Comparison of ENCODE assay signal across 1 cellular context in the genomic region with DNA sequence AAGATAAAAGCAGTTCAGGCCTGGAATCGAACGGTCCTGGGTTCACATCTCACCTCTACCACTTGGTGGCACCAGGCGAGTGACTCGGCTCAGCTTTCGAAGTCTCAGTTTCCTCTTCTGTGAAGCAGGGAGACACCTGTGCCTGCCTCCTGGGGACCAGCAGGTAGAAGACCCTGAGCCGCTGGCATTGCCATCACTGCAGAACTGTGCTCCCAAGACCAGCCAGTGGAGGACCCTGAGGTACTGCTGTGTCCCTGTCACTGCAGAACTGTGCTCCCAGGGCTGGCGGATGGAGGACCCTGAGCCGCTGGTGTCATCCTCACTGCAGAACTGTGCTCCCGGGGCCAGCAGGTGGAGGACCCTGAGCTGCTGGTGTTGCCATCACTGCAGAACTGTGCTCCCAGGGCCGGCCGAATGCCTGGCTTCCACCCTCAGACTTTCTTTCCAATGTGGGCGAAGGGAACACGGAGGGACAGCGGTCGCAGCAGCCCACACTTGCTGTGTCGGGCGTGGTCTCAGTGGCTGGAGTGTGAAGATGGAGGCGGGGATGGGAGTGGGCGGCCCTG.
TF ChIP-seq lines count a peak whose summit lies in the region.

No MANE protein-coding gene starts in this region.

TF ChIP-seq in HepG2, 621 proteins besides CTCF, POLR2A, EP300 and RAD21 (continued from another document):
- TF ChIP-seq, protein P1, sequence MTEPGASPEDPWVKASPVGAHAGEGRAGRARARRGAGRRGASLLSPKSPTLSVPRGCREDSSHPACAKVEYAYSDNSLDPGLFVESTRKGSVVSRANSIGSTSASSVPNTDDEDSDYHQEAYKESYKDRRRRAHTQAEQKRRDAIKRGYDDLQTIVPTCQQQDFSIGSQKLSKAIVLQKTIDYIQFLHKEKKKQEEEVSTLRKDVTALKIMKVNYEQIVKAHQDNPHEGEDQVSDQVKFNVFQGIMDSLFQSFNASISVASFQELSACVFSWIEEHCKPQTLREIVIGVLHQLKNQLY (CRISPR knock-in tag; IDR thresholded peaks at IDR 0.05): no peak
- TF ChIP-seq PHF8 (CRISPR knock-in tag; IDR thresholded peaks at IDR 0.05) (no peak), KDM6A (CRISPR knock-in tag; IDR thresholded peaks at IDR 0.05; ENCODE audit: low read depth) (no peak), TEAD3 (CRISPR knock-in tag; optimal IDR thresholded peaks at IDR 0.05; ENCODE audit: borderline replicate concordance) (no peak), PHB2 (IDR thresholded peaks at IDR 0.05; ENCODE audit: partially characterized antibody) (no peak), NFIB (CRISPR knock-in tag; IDR thresholded peaks at IDR 0.05; ENCODE audit: borderline replicate concordance) (no peak), CEBPB (IDR thresholded peaks at IDR 0.05; ENCODE audit: borderline replicate concordance, low read depth, low read length) (no peak), ZSCAN25 (CRISPR knock-in tag; IDR thresholded peaks at IDR 0.05) (0 out of 2 replicates have a peak, but pooled peaks have one; percentile 15), TOPORS (CRISPR knock-in tag; IDR thresholded peaks at IDR 0.05) (no peak), SPEN (CRISPR knock-in tag; IDR thresholded peaks at IDR 0.05; ENCODE audit: low read depth) (peak; percentile 44; the same call in 1 of the 2 replicates), AGO2 (optimal IDR thresholded peaks at IDR 0.05; ENCODE audit: low read depth, low read length) (no peak), WIZ (CRISPR knock-in tag; IDR thresholded peaks at IDR 0.05) (no peak), SP140L (CRISPR knock-in tag; IDR thresholded peaks at IDR 0.05; ENCODE audit: borderline replicate concordance) (no peak), ZNF543 (CRISPR knock-in tag; IDR thresholded peaks at IDR 0.05) (no peak), ATF1 (CRISPR knock-in tag; IDR thresholded peaks at IDR 0.05) (no peak), ZFP82 (CRISPR knock-in tag; IDR thresholded peaks at IDR 0.05; ENCODE audit: borderline replicate concordance) (no peak), ADNP (CRISPR knock-in tag; IDR thresholded peaks at IDR 0.05) (no peak), ZNF501 (CRISPR knock-in tag; IDR thresholded peaks at IDR 0.05) (peak; percentile 71), ZNF292 (CRISPR knock-in tag; IDR thresholded peaks at IDR 0.05; ENCODE audit: borderline replicate concordance, low read depth) (0 out of 2 replicates have a peak, but pooled peaks have one; percentile 38), ZNF788 (CRISPR knock-in tag; IDR thresholded peaks at IDR 0.05; ENCODE audit: borderline replicate concordance) (peak; percentile 61; the same call in 1 of the 2 replicates), SP5 (CRISPR knock-in tag; IDR thresholded peaks at IDR 0.05; ENCODE audit: borderline replicate concordance, low read depth) (no peak), SOX13 (IDR thresholded peaks at IDR 0.05) (no peak), SOX13 (CRISPR knock-in tag; conservative IDR thresholded peaks at IDR 0.05 in 1 of 2, IDR thresholded peaks at IDR 0.05 in 1 of 2) (no peak), MTF1 (CRISPR knock-in tag; IDR thresholded peaks at IDR 0.05) (no peak), SIX4 (CRISPR knock-in tag; IDR thresholded peaks at IDR 0.05) (no peak)
- TF ChIP-seq, protein P2, sequence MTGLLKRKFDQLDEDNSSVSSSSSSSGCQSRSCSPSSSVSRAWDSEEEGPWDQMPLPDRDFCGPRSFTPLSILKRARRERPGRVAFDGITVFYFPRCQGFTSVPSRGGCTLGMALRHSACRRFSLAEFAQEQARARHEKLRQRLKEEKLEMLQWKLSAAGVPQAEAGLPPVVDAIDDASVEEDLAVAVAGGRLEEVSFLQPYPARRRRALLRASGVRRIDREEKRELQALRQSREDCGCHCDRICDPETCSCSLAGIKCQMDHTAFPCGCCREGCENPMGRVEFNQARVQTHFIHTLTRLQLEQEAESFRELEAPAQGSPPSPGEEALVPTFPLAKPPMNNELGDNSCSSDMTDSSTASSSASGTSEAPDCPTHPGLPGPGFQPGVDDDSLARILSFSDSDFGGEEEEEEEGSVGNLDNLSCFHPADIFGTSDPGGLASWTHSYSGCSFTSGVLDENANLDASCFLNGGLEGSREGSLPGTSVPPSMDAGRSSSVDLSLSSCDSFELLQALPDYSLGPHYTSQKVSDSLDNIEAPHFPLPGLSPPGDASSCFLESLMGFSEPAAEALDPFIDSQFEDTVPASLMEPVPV (CRISPR knock-in tag; IDR thresholded peaks at IDR 0.05): no peak
- TF ChIP-seq, protein P3, sequence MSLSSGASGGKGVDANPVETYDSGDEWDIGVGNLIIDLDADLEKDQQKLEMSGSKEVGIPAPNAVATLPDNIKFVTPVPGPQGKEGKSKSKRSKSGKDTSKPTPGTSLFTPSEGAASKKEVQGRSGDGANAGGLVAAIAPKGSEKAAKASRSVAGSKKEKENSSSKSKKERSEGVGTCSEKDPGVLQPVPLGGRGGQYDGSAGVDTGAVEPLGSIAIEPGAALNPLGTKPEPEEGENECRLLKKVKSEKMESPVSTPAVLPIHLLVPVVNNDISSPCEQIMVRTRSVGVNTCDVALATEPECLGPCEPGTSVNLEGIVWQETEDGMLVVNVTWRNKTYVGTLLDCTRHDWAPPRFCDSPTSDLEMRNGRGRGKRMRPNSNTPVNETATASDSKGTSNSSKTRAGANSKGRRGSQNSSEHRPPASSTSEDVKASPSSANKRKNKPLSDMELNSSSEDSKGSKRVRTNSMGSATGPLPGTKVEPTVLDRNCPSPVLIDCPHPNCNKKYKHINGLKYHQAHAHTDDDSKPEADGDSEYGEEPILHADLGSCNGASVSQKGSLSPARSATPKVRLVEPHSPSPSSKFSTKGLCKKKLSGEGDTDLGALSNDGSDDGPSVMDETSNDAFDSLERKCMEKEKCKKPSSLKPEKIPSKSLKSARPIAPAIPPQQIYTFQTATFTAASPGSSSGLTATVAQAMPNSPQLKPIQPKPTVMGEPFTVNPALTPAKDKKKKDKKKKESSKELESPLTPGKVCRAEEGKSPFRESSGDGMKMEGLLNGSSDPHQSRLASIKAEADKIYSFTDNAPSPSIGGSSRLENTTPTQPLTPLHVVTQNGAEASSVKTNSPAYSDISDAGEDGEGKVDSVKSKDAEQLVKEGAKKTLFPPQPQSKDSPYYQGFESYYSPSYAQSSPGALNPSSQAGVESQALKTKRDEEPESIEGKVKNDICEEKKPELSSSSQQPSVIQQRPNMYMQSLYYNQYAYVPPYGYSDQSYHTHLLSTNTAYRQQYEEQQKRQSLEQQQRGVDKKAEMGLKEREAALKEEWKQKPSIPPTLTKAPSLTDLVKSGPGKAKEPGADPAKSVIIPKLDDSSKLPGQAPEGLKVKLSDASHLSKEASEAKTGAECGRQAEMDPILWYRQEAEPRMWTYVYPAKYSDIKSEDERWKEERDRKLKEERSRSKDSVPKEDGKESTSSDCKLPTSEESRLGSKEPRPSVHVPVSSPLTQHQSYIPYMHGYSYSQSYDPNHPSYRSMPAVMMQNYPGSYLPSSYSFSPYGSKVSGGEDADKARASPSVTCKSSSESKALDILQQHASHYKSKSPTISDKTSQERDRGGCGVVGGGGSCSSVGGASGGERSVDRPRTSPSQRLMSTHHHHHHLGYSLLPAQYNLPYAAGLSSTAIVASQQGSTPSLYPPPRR (CRISPR knock-in tag; IDR thresholded peaks at IDR 0.05; ENCODE audit: borderline replicate concordance): no peak
- TF ChIP-seq, protein P4, sequence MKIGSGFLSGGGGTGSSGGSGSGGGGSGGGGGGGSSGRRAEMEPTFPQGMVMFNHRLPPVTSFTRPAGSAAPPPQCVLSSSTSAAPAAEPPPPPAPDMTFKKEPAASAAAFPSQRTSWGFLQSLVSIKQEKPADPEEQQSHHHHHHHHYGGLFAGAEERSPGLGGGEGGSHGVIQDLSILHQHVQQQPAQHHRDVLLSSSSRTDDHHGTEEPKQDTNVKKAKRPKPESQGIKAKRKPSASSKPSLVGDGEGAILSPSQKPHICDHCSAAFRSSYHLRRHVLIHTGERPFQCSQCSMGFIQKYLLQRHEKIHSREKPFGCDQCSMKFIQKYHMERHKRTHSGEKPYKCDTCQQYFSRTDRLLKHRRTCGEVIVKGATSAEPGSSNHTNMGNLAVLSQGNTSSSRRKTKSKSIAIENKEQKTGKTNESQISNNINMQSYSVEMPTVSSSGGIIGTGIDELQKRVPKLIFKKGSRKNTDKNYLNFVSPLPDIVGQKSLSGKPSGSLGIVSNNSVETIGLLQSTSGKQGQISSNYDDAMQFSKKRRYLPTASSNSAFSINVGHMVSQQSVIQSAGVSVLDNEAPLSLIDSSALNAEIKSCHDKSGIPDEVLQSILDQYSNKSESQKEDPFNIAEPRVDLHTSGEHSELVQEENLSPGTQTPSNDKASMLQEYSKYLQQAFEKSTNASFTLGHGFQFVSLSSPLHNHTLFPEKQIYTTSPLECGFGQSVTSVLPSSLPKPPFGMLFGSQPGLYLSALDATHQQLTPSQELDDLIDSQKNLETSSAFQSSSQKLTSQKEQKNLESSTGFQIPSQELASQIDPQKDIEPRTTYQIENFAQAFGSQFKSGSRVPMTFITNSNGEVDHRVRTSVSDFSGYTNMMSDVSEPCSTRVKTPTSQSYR (CRISPR knock-in tag; IDR thresholded peaks at IDR 0.05; ENCODE audit: borderline replicate concordance): no peak
